19 cellular contexts compared by ENCODE assay signal in the genomic region with DNA sequence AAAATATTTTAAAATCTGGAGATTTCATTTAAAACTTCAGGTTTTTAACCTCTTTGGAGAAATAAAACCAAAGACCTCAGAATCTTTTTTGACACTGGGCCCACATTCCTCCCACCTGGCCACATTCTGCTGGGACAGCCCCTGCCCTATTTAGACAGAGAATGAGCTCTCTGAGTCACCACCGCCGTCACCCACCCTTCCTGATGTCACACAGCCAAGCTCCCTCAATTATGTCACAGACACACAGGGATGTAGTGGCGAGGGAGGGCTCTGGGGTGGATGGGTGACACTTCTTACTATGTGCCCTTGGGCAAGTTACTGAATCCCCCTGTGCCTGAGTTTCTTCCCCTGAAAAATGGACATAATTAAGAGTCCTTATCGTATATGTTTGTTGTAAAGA.
"Had no signal": no experiment of that assay in that cellular context is flagged by ENCODE, and none has a peak within 500 bp of the region (broad histone marks: within the 10 kb centered on the region; RNA-seq: fewer than 3 reads in every experiment).

No MANE protein-coding gene starts in this region.

- DNase-seq: effector CD4-positive, alpha-beta T cell; erythroblast; foreskin keratinocyte; mesendoderm; naive B cell; ovary; sigmoid colon; stimulated activated CD4-positive, alpha-beta T cell treated with anti-CD3 and anti-CD28 coated beads, Interleukin-2, amount 100 ng/mL, for 48 hours; stimulated activated naive CD4-positive, alpha-beta T cell treated with Interleukin-2 at 50 U/mL for 16 hours; testis; upper lobe of right lung had no signal

- H3K27ac ChIP-seq: coronary artery, foreskin keratinocyte, neutrophil, ovary, right atrium auricular region, sigmoid colon, skin epidermis, testis, tibial nerve, upper lobe of right lung, vagina had no signal

- H3K36me3 ChIP-seq: neutrophil, ovary, right atrium auricular region, sigmoid colon, tibial nerve, upper lobe of right lung, vagina had no signal

- H3K4me3 ChIP-seq: coronary artery, ovary, right atrium auricular region, sigmoid colon, skin epidermis, testis, tibial nerve, upper lobe of right lung, vagina had no signal

- H3K9me3 ChIP-seq: neutrophil, ovary, right atrium auricular region, sigmoid colon, testis, tibial nerve, upper lobe of right lung, vagina had no signal

- H3K4me1 ChIP-seq: foreskin keratinocyte, right atrium auricular region, sigmoid colon, testis, tibial nerve, upper lobe of right lung, vagina had no signal

- H3K4me3 Mint-ChIP-seq: endodermal cell, naive B cell, nephron had no signal

- H3K27me3 ChIP-seq: foreskin keratinocyte, ovary, right atrium auricular region, sigmoid colon, testis, tibial nerve, upper lobe of right lung, vagina had no signal

- ATAC-seq: foreskin keratinocyte, upper lobe of right lung had no signal

- H3K4me1 Mint-ChIP-seq: naive B cell had no signal

- H3K9me3 Mint-ChIP-seq: nephron had no signal

- H3K27ac Mint-ChIP-seq: endodermal cell, naive B cell, nephron had no signal

- H3K36me3 Mint-ChIP-seq: naive B cell had no signal
